9 cellular contexts compared by ENCODE assay signal in genomic region chr2:219059725-219060682, GRCh38. TPM values are rescaled to one million over a fixed set of nuclear protein-coding genes. Genes with fewer than 3 reads are reported as not detected.
DNase-seq lines count a peak whose midpoint lies in the region; ATAC-seq and TF ChIP-seq lines count a peak whose summit lies in the region.
"Had no signal": no experiment of that assay in that cellular context is flagged by ENCODE, and none has a peak within 500 bp of the region (broad histone marks: within the 10 kb centered on the region; RNA-seq: fewer than 3 reads in every experiment).

No MANE protein-coding gene starts in this region.

- no peak for TF ChIP-seq CTCF in lung (IDR thresholded peaks at IDR 0.05; ENCODE audit: control extremely low read depth, extremely low read depth)
- no peak for TF ChIP-seq CTCF in tibial artery (IDR thresholded peaks at IDR 0.05)

- no peaks in the 10 kb centered on the region for H3K9me3 Mint-ChIP-seq in activated T-cell treated with anti-CD3 and anti-CD28 coated beads, Interleukin-2, amount 50 U/mL, for 4 hours

- WGBS in lung, 2 donors = 3 to 4% methylated on average over 66 to 81 of the region's 81 CpGs

- peak; percentile 18 for DNase-seq in activated naive CD4-positive, alpha-beta T cell treated with anti-CD3 and anti-CD28 coated beads, Interleukin-2, amount 50 U/mL, for 16 hours
- DNase-seq in activated naive CD4-positive, alpha-beta T cell (lab: John Stamatoyannopoulos, UW) = no peak
- no peak for DNase-seq in activated T-cell treated with anti-CD3 and anti-CD28 coated beads, Interleukin-2, amount 50 U/mL, for 4 hours
- DNase-seq in lung (ENCODE audit: low spot score) (no peak), tibial artery (peak in 1 of 2 donors; percentile 67), SW 1271 (lab: John Stamatoyannopoulos, UW) (no peak), NCI-H187 (lab: John Stamatoyannopoulos, UW) (no peak), NOMO-1 treated with DMSO at 0.1 percent for 48 hours (lab: John Stamatoyannopoulos, UW; ENCODE audit: unreplicated experiment) (no peak)

- H3K4me3 Mint-ChIP-seq in activated T-cell treated with anti-CD3 and anti-CD28 coated beads, Interleukin-2, amount 50 U/mL, for 4 hours = peak overlapping the region; percentile 46

- H3K4me3 ChIP-seq in lung = peak overlapping the region; percentile 8
- H3K4me3 ChIP-seq in tibial artery = peak overlapping the region; percentile 6 to 30

- ATAC-seq in activated T-cell treated with anti-CD3 and anti-CD28 coated beads, Interleukin-2, amount 50 U/mL, for 4 hours = no peak
- no peak for ATAC-seq in lung (ENCODE audit: insufficient read depth, low FRiP score)

- H3K4me1 Mint-ChIP-seq in activated T-cell treated with anti-CD3 and anti-CD28 coated beads, Interleukin-2, amount 50 U/mL, for 4 hours (ENCODE audit: low read depth) = peaks cover 28% of the 10 kb centered on the region

- H3K27ac ChIP-seq in lung (ENCODE audit: low read depth in 1 of 2, low read length in 1 of 2) = no peak overlapping the region
- no peak overlapping the region for H3K27ac ChIP-seq in tibial artery

- peaks cover 64% of the 10 kb centered on the region for H3K27me3 Mint-ChIP-seq in activated T-cell treated with anti-CD3 and anti-CD28 coated beads, Interleukin-2, amount 50 U/mL, for 4 hours (ENCODE audit: low read depth)

- intact Hi-C loops in tibial artery (cut with DNase I; ENCODE audit: low total_unique reads) = loop anchor here (2.0 to 10.0 kb wide), 3 partner anchors 59 to 245 kb away; partner anchors contain the start of gene PTPRN

- H3K4me1 ChIP-seq in lung (ENCODE audit: control insufficient read depth in 2 of 2, insufficient read depth in 2 of 2, low read length in 2 of 2) (peaks cover 7 to 16% of the 10 kb centered on the region in 2 donors), tibial artery (peaks cover 6 to 42% (median 40%) of the 10 kb centered on the region in 4 donors)

- H3K27me3 ChIP-seq in lung (ENCODE audit: control insufficient read depth, insufficient read depth) = no peaks in the 10 kb centered on the region
- peaks cover 4 to 76% of the 10 kb centered on the region in 2 donors for H3K27me3 ChIP-seq in tibial artery

- H3K36me3 ChIP-seq in lung (ENCODE audit: control insufficient read depth in 2 of 2, insufficient read depth in 2 of 2, low read length in 2 of 2) = peaks cover 0 to 2% of the 10 kb centered on the region in 2 donors
- no peaks in the 10 kb centered on the region for H3K36me3 ChIP-seq in tibial artery
- H3K36me3 ChIP-seq: tibial nerve had no signal

- no peaks in the 10 kb centered on the region for H3K36me3 Mint-ChIP-seq in activated T-cell treated with anti-CD3 and anti-CD28 coated beads, Interleukin-2, amount 50 U/mL, for 4 hours (ENCODE audit: insufficient read depth)

- H3K9me3 ChIP-seq in lung (ENCODE audit: control insufficient read depth in 2 of 2, insufficient read depth in 1 of 2, low read length in 1 of 2) = no peaks in the 10 kb centered on the region
- H3K9me3 ChIP-seq in tibial artery = no peaks in the 10 kb centered on the region
- H3K9me3 ChIP-seq: tibial nerve had no signal

RNA-seq across cellular contexts. Expression of gene IHH, which starts 0.7 kb away (rescaled TPM):
- under 1 TPM in 1 of 3 donors, not detected in 2; 0.28 TPM for total RNA-seq in activated T-cell treated with anti-CD3 and anti-CD28 coated beads, Interleukin-2, amount 50 U/mL, for 4 hours
- 1 to 10 TPM; 2.2 to 4.4 TPM for total RNA-seq in lung
- 1 to 10 TPM in 1 of 2 donors, under 1 TPM in 1; 0.55 to 1.8 TPM for polyA plus RNA-seq in lung

RNA-seq across cellular contexts. Expression of gene CFAP65, which starts 18.7 kb away (rescaled TPM):
- total RNA-seq in activated T-cell treated with anti-CD3 and anti-CD28 coated beads, Interleukin-2, amount 50 U/mL, for 4 hours = not detected
- 10 to 100 TPM; 10.3 to 16.5 TPM for total RNA-seq in lung
- polyA plus RNA-seq in lung = 1 to 10 TPM; 3.9 to 5.8 TPM
- total RNA-seq: tibial nerve had no signal

Comparison
In these comparisons a context has a peak if more than half of its experiments do, and no peak if none do; other contexts are left out.
1. RNA of gene CFAP65, which starts 18.7 kb away (total RNA-seq): 10.3 to 16.5 TPM in lung; not detected in activated T-cell treated with anti-CD3 and anti-CD28 coated beads, Interleukin-2, amount 50 U/mL, for 4 hours; every median in the first group is over 10 times any median in the second.